Comparison of ENCODE assay signal across 1 cellular context in genomic region chrX:130539721-130540321, GRCh38.
TF ChIP-seq lines count a peak whose summit lies in the region.

No MANE protein-coding gene starts in this region.

TF ChIP-seq in K562, 482 proteins besides CTCF, POLR2A, EP300 and RAD21 (continued from another document):
- TF ChIP-seq TFAP4 (CRISPR knock-in tag; IDR thresholded peaks at IDR 0.05; ENCODE audit: borderline replicate concordance): peak; percentile 45; the same call in 1 of the 2 replicates
- no peak for TF ChIP-seq COPS2 (conservative IDR thresholded peaks at IDR 0.05)
